Comparison of ENCODE assay signal across 8 cellular contexts in genomic region chr9:83817356-83818278, GRCh38. TPM values are rescaled to one million over a fixed set of nuclear protein-coding genes. Genes with fewer than 3 reads are reported as not detected.
DNase-seq lines count a peak whose midpoint lies in the region; ATAC-seq and TF ChIP-seq lines count a peak whose summit lies in the region.
"Not testable (repeated sequence)": the region's sequence is repeated elsewhere in the genome, so short reads cannot be mapped to it uniquely, and the experiment has no call there.

TSS of gene GKAP1 (minus strand) at chr9:83817769. CDS start at chr9:83806517, 11,252 bp downstream.

- CTCF ChIA-PET in activated CD4-positive, alpha-beta T cell treated with anti-CD3 and anti-CD28 coated beads for 36 hours (lab: Charles Lee) = interaction anchor here (0.5 kb wide), 1 partner anchor 33 kb away, joined by 5 read pairs; no protein-coding TSS in a partner anchor

- H3K9me3 Mint-ChIP-seq in activated CD4-positive, alpha-beta T cell treated with anti-CD3 and anti-CD28 coated beads for 36 hours (ENCODE audit: low read depth) = not testable (repeated sequence)

- not testable (repeated sequence) for TF ChIP-seq CTCF in AG10803 (conservative IDR thresholded peaks at IDR 0.05; ENCODE audit: low read length)

- H3K27me3 Mint-ChIP-seq in activated CD4-positive, alpha-beta T cell treated with anti-CD3 and anti-CD28 coated beads for 36 hours = not testable (repeated sequence)

- DNase-seq in AG10803 (ENCODE audit: low read depth) (peak; percentile 31), NCI-H226 (peak; percentile 57), cerebellum (ENCODE audit: low spot score) (peak; percentile 75), kidney tubule cell (ENCODE audit: low spot score) (peak; percentile 74)
- peak; percentile 78 for DNase-seq in activated CD4-positive, alpha-beta T cell treated with anti-CD3 and anti-CD28 coated beads for 36 hours
- peak; percentile 56 to 70 for DNase-seq in stimulated activated CD4-positive, alpha-beta T cell treated with anti-CD3 and anti-CD28 coated beads, Interleukin-15, amount 100 ng/mL, for 1 hour (ENCODE audit: low read depth in 1 of 2, low spot score in 1 of 2)

- peak within 1 kb of the TSS; percentile 58 for H3K27ac Mint-ChIP-seq in activated CD4-positive, alpha-beta T cell treated with anti-CD3 and anti-CD28 coated beads for 36 hours

- POLR2A ChIA-PET in activated CD4-positive, alpha-beta T cell treated with anti-CD3 and anti-CD28 coated beads for 36 hours (lab: Charles Lee) = not testable (repeated sequence)

- peak within 1 kb of the TSS; percentile 76 for H3K4me3 Mint-ChIP-seq in activated CD4-positive, alpha-beta T cell treated with anti-CD3 and anti-CD28 coated beads for 36 hours

- H3K4me1 Mint-ChIP-seq in activated CD4-positive, alpha-beta T cell treated with anti-CD3 and anti-CD28 coated beads for 36 hours = not testable (repeated sequence)

- ATAC-seq in GM18907 (IDR thresholded peaks at IDR 0.05; ENCODE audit: unreplicated experiment) = peak; percentile 84
- peak; percentile 80 for ATAC-seq in HG03135 (IDR thresholded peaks at IDR 0.05; ENCODE audit: unreplicated experiment)
- peak; percentile 83 for ATAC-seq in activated CD4-positive, alpha-beta T cell treated with anti-CD3 and anti-CD28 coated beads for 36 hours

- peak within 1 kb of the TSS; percentile 54 for H3K4me3 ChIP-seq in AG10803 (ENCODE audit: low read length)

- intact Hi-C loops in activated CD4-positive, alpha-beta T cell treated with anti-CD3 and anti-CD28 coated beads for 36 hours (cut with DNase I, micrococcal nuclease) = loop anchor here (1.0 to 5.0 kb wide), 6 partner anchors 103 to 197 kb away; partner anchors contain the start of genes UBQLN1 (in 2 of the 2), HNRNPK (in 1 of the 2), IDNK (in 1 of the 2) and KIF27 (in 1 of the 2)

- H3K36me3 Mint-ChIP-seq in activated CD4-positive, alpha-beta T cell treated with anti-CD3 and anti-CD28 coated beads for 36 hours (ENCODE audit: low read depth) = not testable (repeated sequence)

RNA-seq across cellular contexts. Expression of gene GKAP1, which starts in this region (rescaled TPM):
- total RNA-seq in activated CD4-positive, alpha-beta T cell treated with anti-CD3 and anti-CD28 coated beads for 36 hours = 1 to 10 TPM; 3.3 to 4.2 TPM
- total RNA-seq in cerebellum = 14.5 TPM

Comparison
In these comparisons a context has a peak if more than half of its experiments do, and no peak if none do; other contexts are left out.
1. Peak in every context shown above with its lines: DNase-seq, ATAC-seq and H3K4me3 ChIP-seq.